Comparison of ENCODE assay signal across 20 cellular contexts in genomic region chr1:42748021-42748420, GRCh38. TPM values are rescaled to one million over a fixed set of nuclear protein-coding genes. Genes with fewer than 3 reads are reported as not detected.
"Had no signal": no experiment of that assay in that cellular context is flagged by ENCODE, and none has a peak within 500 bp of the region (broad histone marks: within the 10 kb centered on the region; RNA-seq: fewer than 3 reads in every experiment).

No MANE protein-coding gene starts in this region.

- H3K9me3 ChIP-seq: colonic mucosa, gastrocnemius medialis, heart left ventricle, mucosa of descending colon, prostate gland had no signal

- H3K4me3 ChIP-seq: colonic mucosa, gastrocnemius medialis, heart left ventricle, mucosa of descending colon, neural progenitor cell, prostate gland, skin epidermis had no signal

- H3K4me3 Mint-ChIP-seq: activated CD4-positive, alpha-beta memory T cell treated with anti-CD3 and anti-CD28 coated beads, Interleukin-2, amount 10 ng/mL, durations not matched to agents 7 days and 5 days; activated CD4-positive, alpha-beta T cell treated with anti-CD3 and anti-CD28 coated beads for 36 hours; activated CD8-positive, alpha-beta memory T cell treated with anti-CD3 and anti-CD28 coated beads, Interleukin-2, amount 10 ng/mL, durations not matched to agents 7 days and 5 days; activated naive CD4-positive, alpha-beta T cell treated with anti-CD3 and anti-CD28 coated beads for 36 hours; naive B cell; neural progenitor cell had no signal

- H3K27me3 ChIP-seq: colonic mucosa, gastrocnemius medialis, heart left ventricle, neural progenitor cell had no signal

- H2AFZ ChIP-seq: neural progenitor cell had no signal

- ATAC-seq: activated CD4-positive, alpha-beta T cell treated with anti-CD3 and anti-CD28 coated beads for 36 hours; activated CD8-positive, alpha-beta memory T cell treated with anti-CD3 and anti-CD28 coated beads, Interleukin-2, amount 10 ng/mL, durations not matched to agents 7 days and 5 days; gastrocnemius medialis had no signal

- H3K9ac ChIP-seq: neural progenitor cell had no signal

- H3K4me2 ChIP-seq: neural progenitor cell had no signal

- H3K27ac ChIP-seq: colonic mucosa, gastrocnemius medialis, heart left ventricle, neural progenitor cell, prostate gland had no signal

- H3K36me3 ChIP-seq: colonic mucosa, prostate gland had no signal

- H3K9me3 Mint-ChIP-seq: activated CD4-positive, alpha-beta memory T cell treated with anti-CD3 and anti-CD28 coated beads, Interleukin-2, amount 10 ng/mL, durations not matched to agents 7 days and 5 days; activated naive CD4-positive, alpha-beta T cell treated with anti-CD3 and anti-CD28 coated beads for 36 hours had no signal

- H3K27ac Mint-ChIP-seq: activated CD4-positive, alpha-beta memory T cell treated with anti-CD3 and anti-CD28 coated beads, Interleukin-2, amount 10 ng/mL, durations not matched to agents 7 days and 5 days; activated CD4-positive, alpha-beta T cell treated with anti-CD3 and anti-CD28 coated beads for 36 hours; activated CD8-positive, alpha-beta memory T cell treated with anti-CD3 and anti-CD28 coated beads, Interleukin-2, amount 10 ng/mL, durations not matched to agents 7 days and 5 days; activated naive CD4-positive, alpha-beta T cell treated with anti-CD3 and anti-CD28 coated beads for 36 hours; neural progenitor cell had no signal

- H3K27me3 Mint-ChIP-seq: activated CD4-positive, alpha-beta memory T cell treated with anti-CD3 and anti-CD28 coated beads, Interleukin-2, amount 10 ng/mL, durations not matched to agents 7 days and 5 days; activated CD4-positive, alpha-beta T cell treated with anti-CD3 and anti-CD28 coated beads for 36 hours; activated CD8-positive, alpha-beta memory T cell treated with anti-CD3 and anti-CD28 coated beads, Interleukin-2, amount 10 ng/mL, durations not matched to agents 7 days and 5 days; naive B cell had no signal

- H3K4me1 Mint-ChIP-seq: activated CD4-positive, alpha-beta memory T cell treated with anti-CD3 and anti-CD28 coated beads, Interleukin-2, amount 10 ng/mL, durations not matched to agents 7 days and 5 days; activated CD4-positive, alpha-beta T cell treated with anti-CD3 and anti-CD28 coated beads for 36 hours; activated CD8-positive, alpha-beta memory T cell treated with anti-CD3 and anti-CD28 coated beads, Interleukin-2, amount 10 ng/mL, durations not matched to agents 7 days and 5 days had no signal

- DNase-seq: activated CD4-positive, alpha-beta memory T cell treated with anti-CD3 and anti-CD28 coated beads, Interleukin-2, amount 10 ng/mL, durations not matched to agents 7 days and 5 days; activated CD4-positive, alpha-beta T cell treated with anti-CD3 and anti-CD28 coated beads for 36 hours; activated CD8-positive, alpha-beta memory T cell treated with anti-CD3 and anti-CD28 coated beads, Interleukin-2, amount 10 ng/mL, durations not matched to agents 7 days and 5 days; activated naive CD4-positive, alpha-beta T cell treated with anti-CD3 and anti-CD28 coated beads for 36 hours; activated T-cell treated with anti-CD3 and anti-CD28 coated beads, Interleukin-2, amount 50 U/mL, for 1 hour; colonic mucosa; gastrocnemius medialis; heart left ventricle; left ventricle myocardium superior; mucosa of descending colon; naive B cell; stimulated activated CD4-positive, alpha-beta T cell treated with anti-CD3 and anti-CD28 coated beads, Interleukin-4, amount 100 ng/mL, for 1 hour; T-helper 2 cell had no signal

- H3K4me1 ChIP-seq: colonic mucosa, gastrocnemius medialis, neural progenitor cell, prostate gland had no signal

RNA-seq across cellular contexts. Expression of gene CLDN19, which starts 8.0 kb away (rescaled TPM):
- total RNA-seq: activated CD4-positive, alpha-beta memory T cell treated with anti-CD3 and anti-CD28 coated beads, Interleukin-2, amount 10 ng/mL, durations not matched to agents 7 days and 5 days; activated CD4-positive, alpha-beta T cell treated with anti-CD3 and anti-CD28 coated beads for 36 hours; activated CD8-positive, alpha-beta memory T cell treated with anti-CD3 and anti-CD28 coated beads, Interleukin-2, amount 10 ng/mL, durations not matched to agents 7 days and 5 days; activated naive CD4-positive, alpha-beta T cell treated with anti-CD3 and anti-CD28 coated beads for 36 hours; colonic mucosa; left ventricle myocardium superior; osteocyte; right cardiac atrium; SK-MEL-5 had no signal

RNA-seq across cellular contexts. Expression of gene TMEM269, which starts 36.8 kb away (rescaled TPM):
- total RNA-seq: activated CD4-positive, alpha-beta memory T cell treated with anti-CD3 and anti-CD28 coated beads, Interleukin-2, amount 10 ng/mL, durations not matched to agents 7 days and 5 days; left ventricle myocardium superior; mucosa of descending colon; SK-MEL-5; urinary bladder had no signal
- polyA plus RNA-seq: heart left ventricle, right cardiac atrium had no signal
